10 cellular contexts compared by ENCODE assay signal in the genomic region with DNA sequence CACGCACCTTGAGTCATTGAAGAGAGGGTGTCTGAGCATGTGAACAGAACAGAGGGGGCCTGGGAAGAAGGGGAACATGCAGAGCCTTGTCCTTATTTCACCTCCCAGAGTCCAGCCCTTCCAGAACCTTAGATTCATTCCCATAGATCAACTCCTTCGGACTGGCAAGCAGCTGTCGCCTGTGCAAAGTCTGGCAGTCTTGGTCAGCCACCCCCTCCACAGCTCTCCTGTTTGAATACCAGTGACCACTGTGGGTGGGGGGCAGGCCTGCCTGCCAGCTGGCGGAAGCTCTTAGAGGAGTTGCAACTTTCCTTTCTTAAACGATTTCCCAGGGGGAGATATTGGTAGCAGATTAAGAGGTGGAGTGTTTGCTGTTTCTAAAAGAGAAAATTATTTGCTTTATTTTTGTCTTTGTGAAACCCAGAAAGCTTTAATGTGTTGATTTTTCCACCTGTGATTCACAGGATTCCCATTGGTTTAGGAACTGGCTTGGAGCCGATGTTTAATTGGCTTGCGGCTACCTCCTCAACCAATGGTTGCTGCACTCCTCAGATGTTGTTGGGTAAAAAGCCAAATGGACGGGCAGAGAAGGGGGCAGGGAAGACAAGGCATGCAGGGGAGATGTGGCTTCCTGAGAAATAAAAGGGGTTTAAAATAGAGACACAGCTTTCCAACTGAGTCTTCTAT.
DNase-seq lines count a peak whose midpoint lies in the region; ATAC-seq and TF ChIP-seq lines count a peak whose summit lies in the region.
"Had no signal": no experiment of that assay in that cellular context is flagged by ENCODE, and none has a peak within 500 bp of the region (broad histone marks: within the 10 kb centered on the region; RNA-seq: fewer than 3 reads in every experiment).

No MANE protein-coding gene starts in this region.

- TF ChIP-seq CTCF in A673 (conservative IDR thresholded peaks at IDR 0.05; ENCODE audit: low read depth, low read length) (no peak), HEK293 (tag by site-specific recombination; IDR thresholded peaks at IDR 0.05) (no peak), RWPE2 (IDR thresholded peaks at IDR 0.05; ENCODE audit: poor library complexity, severe bottlenecking) (no peak), GM10248 (IDR thresholded peaks at IDR 0.05; ENCODE audit: control extremely low read depth, extremely low read depth, low read depth, missing control alignments) (no peak)

- H3K9me3 ChIP-seq in A673 (ENCODE audit: low read depth, low read length, poor library complexity, severe bottlenecking) (no peaks in the 10 kb centered on the region), HEK293 (ENCODE audit: control insufficient read depth, insufficient read depth, low read depth, low read length) (no peaks in the 10 kb centered on the region), RWPE2 (ENCODE audit: severe bottlenecking) (no peaks in the 10 kb centered on the region), iPS-20b (ENCODE audit: insufficient read depth, low read depth, low read length) (no peaks in the 10 kb centered on the region)
- H3K9me3 ChIP-seq: SJSA1 had no signal

- intact Hi-C loops in A673 (cut with micrococcal nuclease; ENCODE audit: unreplicated experiment) (no loop called here), posterior vena cava (cut with DNase I) (no loop called here)

- peak; percentile 83 for ATAC-seq in RWPE2 (ENCODE audit: low read depth)
- ATAC-seq in GM18505 (IDR thresholded peaks at IDR 0.05; ENCODE audit: unreplicated experiment): no peak
- ATAC-seq in GM19463 (IDR thresholded peaks at IDR 0.05; ENCODE audit: unreplicated experiment): no peak

- H3K27ac ChIP-seq in A673 (ENCODE audit: low read depth, low read length, poor library complexity, severe bottlenecking): no peak overlapping the region
- H3K27ac ChIP-seq in HEK293 (ENCODE audit: extremely low read depth, low read depth, low read length): no peak overlapping the region
- no peak overlapping the region for H3K27ac ChIP-seq in RWPE2 (ENCODE audit: poor library complexity, severe bottlenecking)
- H3K27ac ChIP-seq in iPS-20b (ENCODE audit: low read length): no peak overlapping the region
- H3K27ac ChIP-seq: SJSA1 had no signal

- peak overlapping the region; percentile 53; the same call in 1 of the 2 replicates for H3K9ac ChIP-seq in iPS-20b (ENCODE audit: low read depth, low read length)

- CTCF ChIA-PET in A673 (lab: Charles Lee): no interaction called here
- CTCF ChIA-PET in HEK293 (lab: Yijun Ruan, JAX): interaction anchor here (0.6 kb wide), 1 partner anchor 214 kb away, joined by 3 read pairs; no protein-coding TSS in a partner anchor
- CTCF ChIA-PET in GM10248 (lab: Yijun Ruan, JAX): no interaction called here

- H3K36me3 ChIP-seq in A673 (ENCODE audit: insufficient read depth, low read length, poor library complexity, severe bottlenecking) (no peaks in the 10 kb centered on the region), HEK293 (ENCODE audit: control insufficient read depth in 2 of 2, insufficient read depth in 1 of 2, low read length in 2 of 2) (no peaks in the 10 kb centered on the region), RWPE2 (ENCODE audit: low read depth) (no peaks in the 10 kb centered on the region), iPS-20b (ENCODE audit: insufficient read depth, low read depth, low read length) (no peaks in the 10 kb centered on the region)
- H3K36me3 ChIP-seq: SJSA1 had no signal

- no peaks in the 10 kb centered on the region for H3K4me1 ChIP-seq in A673 (ENCODE audit: insufficient read depth, low read length, poor library complexity, severe bottlenecking)
- no peaks in the 10 kb centered on the region for H3K4me1 ChIP-seq in HEK293 (ENCODE audit: control insufficient read depth, insufficient read depth, low read length)
- H3K4me1 ChIP-seq in RWPE2 (ENCODE audit: insufficient read depth, poor library complexity, severe bottlenecking): no peaks in the 10 kb centered on the region
- H3K4me1 ChIP-seq in iPS-20b (ENCODE audit: insufficient read depth, low read length): peaks cover 21% of the 10 kb centered on the region

- H3K27me3 ChIP-seq in A673 (replicated peaks; ENCODE audit: insufficient read depth, low read depth, low read length, poor library complexity) (no peaks in the 10 kb centered on the region), RWPE2 (ENCODE audit: insufficient read depth, poor library complexity, severe bottlenecking) (no peaks in the 10 kb centered on the region), iPS-20b (ENCODE audit: insufficient read depth, low read length) (no peaks in the 10 kb centered on the region)
- H3K27me3 ChIP-seq: SJSA1 had no signal

- TF ChIP-seq POLR2A in GM18505 (IDR thresholded peaks at IDR 0.05; ENCODE audit: borderline replicate concordance, extremely low read depth, insufficient read depth, insufficient read length): no peak

- BruUV-seq in A673 (replicated peaks; lab: Mats Ljungman, UMichigan): no TSS peak

- POLR2A ChIA-PET in A673 (lab: Charles Lee; ENCODE audit: low non-redundant PET) (no interaction called here), HEK293 (lab: Yijun Ruan, JAX) (no interaction called here), GM10248 (lab: Yijun Ruan, JAX) (no interaction called here)

- no peak overlapping the region for H3K4me3 ChIP-seq in A673 (ENCODE audit: low read depth, low read length, poor library complexity, severe bottlenecking)
- H3K4me3 ChIP-seq in HEK293 (ENCODE audit: low read depth, low read length): no peak overlapping the region
- no peak overlapping the region for H3K4me3 ChIP-seq in RWPE2 (ENCODE audit: severe bottlenecking)
- H3K4me3 ChIP-seq in iPS-20b (ENCODE audit: low read length): no peak overlapping the region
- H3K4me3 ChIP-seq: SJSA1 had no signal

- DNase-seq in A673 (ENCODE audit: low spot score) (peak; percentile 5), RWPE2 (ENCODE audit: low spot score) (no peak), GM10248 (ENCODE audit: extremely low spot score) (no peak), posterior vena cava (ENCODE audit: low spot score) (no peak)
- DNase-seq: amniotic stem cell had no signal

TF ChIP-seq in HEK293, 187 proteins besides CTCF, POLR2A, EP300 and RAD21:
- TF ChIP-seq EGR2 (tag by site-specific recombination; IDR thresholded peaks at IDR 0.05; ENCODE audit: low read depth) (peak; percentile 36; the same call in 1 of the 2 replicates), ZNF776 (tag by site-specific recombination; IDR thresholded peaks at IDR 0.05; ENCODE audit: borderline replicate concordance) (no peak)
